In genomic region chr2:109710505-109711229, GRCh38 we compare ENCODE assay signal across 18 cellular contexts.
"Had no signal": no experiment of that assay in that cellular context is flagged by ENCODE, and none has a peak within 500 bp of the region (broad histone marks: within the 10 kb centered on the region; RNA-seq: fewer than 3 reads in every experiment).

No MANE protein-coding gene starts in this region.

- H2AFZ ChIP-seq: hepatocyte had no signal

- H3K27ac Mint-ChIP-seq: activated naive CD8-positive, alpha-beta T cell; dendritic cell treated with granulocyte-macrophage colony-stimulating factor and Interleukin-4, amounts not matched to agents 40 ng/mL and 50 ng/mL, for 4 days; mesothelial cell of epicardium; natural killer cell treated with Interleukin-12 subunit alpha and Interleukin-12 subunit beta and Interleukin-15 and Interleukin-18, amount 100 ng/mL, for 72 hours; stimulated activated naive CD8-positive, alpha-beta T cell treated with anti-CD3 and anti-CD28 coated beads, Interleukin-15, amount 100 ng/mL, for 72 hours had no signal

- H3K4me3 ChIP-seq: hepatocyte, lung, thoracic aorta had no signal

- H3K27ac ChIP-seq: hepatocyte, thoracic aorta, WERI-Rb-1 had no signal

- H3K27me3 Mint-ChIP-seq: activated naive CD8-positive, alpha-beta T cell had no signal

- ATAC-seq: stimulated activated naive CD8-positive, alpha-beta T cell treated with anti-CD3 and anti-CD28 coated beads, Interleukin-15, amount 100 ng/mL, for 72 hours had no signal

- H3K79me2 ChIP-seq: hepatocyte had no signal

- H3K36me3 ChIP-seq: thoracic aorta, WERI-Rb-1 had no signal

- H3K9me3 ChIP-seq: thoracic aorta had no signal

- DNase-seq: activated CD4-positive, alpha-beta T cell treated with anti-CD3 and anti-CD28 coated beads for 1 hour; activated CD4-positive, alpha-beta T cell treated with anti-CD3 and anti-CD28 coated beads, Interleukin-2, amount 50 U/mL, for 48 hours; activated T-cell treated with anti-CD3 and anti-CD28 coated beads for 4 hours; effector CD8-positive, alpha-beta T cell; nucleus accumbens; stimulated activated CD4-positive, alpha-beta T cell treated with anti-CD3 and anti-CD28 coated beads, Interleukin-2, amount 100 ng/mL, for 24 hours; stimulated activated naive CD8-positive, alpha-beta T cell treated with anti-CD3 and anti-CD28 coated beads, Interleukin-15, amount 100 ng/mL, for 72 hours; WERI-Rb-1 had no signal

- H3K4me3 Mint-ChIP-seq: activated naive CD8-positive, alpha-beta T cell; dendritic cell treated with granulocyte-macrophage colony-stimulating factor and Interleukin-4, amounts not matched to agents 40 ng/mL and 50 ng/mL, for 4 days; mesothelial cell of epicardium; natural killer cell treated with Interleukin-12 subunit alpha and Interleukin-12 subunit beta and Interleukin-15 and Interleukin-18, amount 100 ng/mL, for 72 hours; stimulated activated naive CD8-positive, alpha-beta T cell treated with anti-CD3 and anti-CD28 coated beads, Interleukin-15, amount 100 ng/mL, for 72 hours had no signal

- H3K4me2 ChIP-seq: hepatocyte had no signal

- FAIRE-seq: bronchial epithelial cell, endothelial cell of umbilical vein, urothelium cell line had no signal

- H3K27me3 ChIP-seq: hepatocyte had no signal

- H3K9me3 Mint-ChIP-seq: dendritic cell treated with granulocyte-macrophage colony-stimulating factor and Interleukin-4, amounts not matched to agents 40 ng/mL and 50 ng/mL, for 4 days; mesothelial cell of epicardium; natural killer cell treated with Interleukin-12 subunit alpha and Interleukin-12 subunit beta and Interleukin-15 and Interleukin-18, amount 100 ng/mL, for 72 hours; stimulated activated naive CD8-positive, alpha-beta T cell treated with anti-CD3 and anti-CD28 coated beads, Interleukin-15, amount 100 ng/mL, for 72 hours had no signal

- H3K36me3 Mint-ChIP-seq: activated naive CD8-positive, alpha-beta T cell; mesothelial cell of epicardium; natural killer cell treated with Interleukin-12 subunit alpha and Interleukin-12 subunit beta and Interleukin-15 and Interleukin-18, amount 100 ng/mL, for 72 hours had no signal

- H3K4me1 Mint-ChIP-seq: stimulated activated naive CD8-positive, alpha-beta T cell treated with anti-CD3 and anti-CD28 coated beads, Interleukin-15, amount 100 ng/mL, for 72 hours had no signal
